ENCODE assay signal across 13 cellular contexts in the genomic region with DNA sequence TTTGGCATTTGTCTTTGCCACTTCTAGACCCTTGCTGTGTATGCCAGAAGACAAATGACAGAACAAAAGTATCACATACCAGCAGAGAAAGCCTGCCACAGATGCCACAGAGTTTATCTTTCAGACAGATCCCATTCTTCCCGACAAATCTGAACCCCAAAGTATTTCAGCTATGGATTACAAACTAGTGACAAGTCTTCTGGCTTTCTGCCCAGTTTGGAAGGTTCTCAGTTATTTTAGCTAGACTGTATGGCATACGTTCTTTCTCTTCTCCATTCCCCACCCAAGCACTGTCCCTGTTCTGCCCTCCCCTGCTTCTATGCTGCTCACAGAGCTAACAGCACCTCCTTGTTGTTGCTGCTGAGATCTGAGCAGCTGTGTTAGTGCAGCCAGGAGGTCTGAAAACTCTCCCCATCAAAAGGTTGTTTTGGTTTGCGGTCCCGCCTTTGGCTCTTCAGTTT.
DNase-seq lines count a peak whose midpoint lies in the region; ATAC-seq and TF ChIP-seq lines count a peak whose summit lies in the region.
"Had no signal": no experiment of that assay in that cellular context is flagged by ENCODE, and none has a peak within 500 bp of the region (broad histone marks: within the 10 kb centered on the region; RNA-seq: fewer than 3 reads in every experiment).

No MANE protein-coding gene starts in this region.

- H3K79me2 ChIP-seq in SK-N-SH (ENCODE audit: insufficient read depth) = no peaks in the 10 kb centered on the region

- TF ChIP-seq CTCF in cardiac muscle cell (IDR thresholded peaks at IDR 0.05; ENCODE audit: low read depth, low read length) (peak; percentile 20), SK-N-SH (IDR thresholded peaks at IDR 0.05) (peak; percentile 45), thyroid gland (IDR thresholded peaks at IDR 0.05) (no peak)

- H3F3A ChIP-seq in SK-N-SH (replicated peaks; ENCODE audit: insufficient read depth) = peaks cover 54% of the 10 kb centered on the region

- 31% methylated on average over 4 of the region's 4 CpGs for WGBS in SK-N-SH (ENCODE audit: low lambda C conversion rate)
- WGBS in thyroid gland, 2 donors = 44 to 45% methylated on average over 4 of the region's 4 CpGs

- H2AFZ ChIP-seq in SK-N-SH (ENCODE audit: low read depth) = 0 out of 2 replicates have a peak overlapping the region, but pooled peaks have one; percentile 35

- H3K27me3 ChIP-seq in cardiac muscle cell = no peaks in the 10 kb centered on the region
- H3K27me3 ChIP-seq in SK-N-SH (ENCODE audit: insufficient read depth) = no peaks in the 10 kb centered on the region
- no peaks in the 10 kb centered on the region for H3K27me3 ChIP-seq in thyroid gland
- H3K27me3 ChIP-seq: BE2C had no signal

- DNase-seq in cardiac muscle cell (ENCODE audit: low read depth in 1 of 2, low spot score in 1 of 2) (peak; percentile 44 to 83), Right ventricle myocardium inferior (ENCODE audit: missing footprints) (no peak), SK-N-SH (no peak), foreskin melanocyte (peak; percentile 52), smooth muscle cell of the brain vasculature (ENCODE audit: low read depth, low spot score) (peak; percentile 17), Kasumi-1 (lab: John Stamatoyannopoulos, UW) (no peak), thyroid gland (no peak), HuH-7 (ENCODE audit: low spot score) (no peak)
- DNase-seq: BE2C, cortex of kidney, NCI-H1417 treated with DMSO at 0.1 percent for 48 hours, small intestine had no signal

- H3K9ac ChIP-seq in SK-N-SH = peak overlapping the region; percentile 35; the same call in 1 of the 2 replicates

- H3K36me3 ChIP-seq in cardiac muscle cell (no peaks in the 10 kb centered on the region), SK-N-SH (replicated peaks in 1 of 2; ENCODE audit: control insufficient read depth in 1 of 2, insufficient read depth in 2 of 2, low read length in 1 of 2) (peaks cover 0 to 7% of the 10 kb centered on the region in 2 experiments), thyroid gland (no peaks in the 10 kb centered on the region)
- H3K36me3 ChIP-seq: BE2C had no signal

- no peak for ATAC-seq in Right ventricle myocardium inferior

- no peaks in the 10 kb centered on the region for H4K20me1 ChIP-seq in SK-N-SH (ENCODE audit: insufficient read depth)

- peak; percentile 48 to 99 for TF ChIP-seq EP300 in SK-N-SH (IDR thresholded peaks at IDR 0.05; ENCODE audit: borderline replicate concordance in 1 of 2, low read depth in 1 of 2, low read length in 1 of 2)

- TF ChIP-seq RAD21 in SK-N-SH (IDR thresholded peaks at IDR 0.05; ENCODE audit: low read length) = peak; percentile 24; the same call in 1 of the 2 replicates

- H3K27ac ChIP-seq in cardiac muscle cell (no peak overlapping the region), SK-N-SH (ENCODE audit: low read depth in 2 of 2, low read length in 1 of 2) (peak overlapping the region; percentile 83 to 86; a peak in 3 of 4 replicates), thyroid gland (no peak overlapping the region)
- H3K27ac ChIP-seq: SK-N-MC had no signal

- CTCF ChIA-PET in SK-N-SH (lab: Yijun Ruan, JAX) = no interaction called here

- H3K9me2 ChIP-seq in SK-N-SH = no peaks in the 10 kb centered on the region

- H3K4me2 ChIP-seq in SK-N-SH = peak overlapping the region; percentile 55

- POLR2A ChIA-PET in SK-N-SH (lab: Yijun Ruan, JAX) = no interaction called here

- intact Hi-C loops in Right ventricle myocardium inferior (cut with DNase I) (loop anchor here (10.0 kb wide), 1 partner anchor 239 kb away; a partner anchor contains a TSS), thyroid gland (cut with DNase I) (no loop called here)

- no peak overlapping the region for H3K4me3 ChIP-seq in cardiac muscle cell
- no peak overlapping the region; a peak in 1 of 4 replicates for H3K4me3 ChIP-seq in SK-N-SH (ENCODE audit: low read depth in 2 of 2, low read length in 1 of 2)
- no peak overlapping the region for H3K4me3 ChIP-seq in thyroid gland (replicated peaks in 1 of 3)
- H3K4me3 ChIP-seq: SK-N-MC had no signal

- H3K9me3 ChIP-seq in cardiac muscle cell (ENCODE audit: low read depth) (no peaks in the 10 kb centered on the region), SK-N-SH (no peaks in the 10 kb centered on the region), thyroid gland (no peaks in the 10 kb centered on the region)
- H3K9me3 ChIP-seq: BE2C had no signal

- H3K4me1 ChIP-seq in cardiac muscle cell (ENCODE audit: low read depth) (no peaks in the 10 kb centered on the region), SK-N-SH (ENCODE audit: control insufficient read depth in 1 of 2, insufficient read depth in 2 of 2, low read depth in 1 of 2, low read length in 1 of 2) (peaks cover 13 to 32% of the 10 kb centered on the region in 2 experiments), thyroid gland (peaks cover 0 to 4% of the 10 kb centered on the region in 2 donors)

- TF ChIP-seq POLR2A in thyroid gland (IDR thresholded peaks at IDR 0.05) = no peak

TF ChIP-seq in SK-N-SH, 30 proteins besides CTCF, POLR2A, EP300 and RAD21 (continues in another document):
- peak; percentile 98 for TF ChIP-seq TCF12 (IDR thresholded peaks at IDR 0.05)
- TF ChIP-seq, protein P1, sequence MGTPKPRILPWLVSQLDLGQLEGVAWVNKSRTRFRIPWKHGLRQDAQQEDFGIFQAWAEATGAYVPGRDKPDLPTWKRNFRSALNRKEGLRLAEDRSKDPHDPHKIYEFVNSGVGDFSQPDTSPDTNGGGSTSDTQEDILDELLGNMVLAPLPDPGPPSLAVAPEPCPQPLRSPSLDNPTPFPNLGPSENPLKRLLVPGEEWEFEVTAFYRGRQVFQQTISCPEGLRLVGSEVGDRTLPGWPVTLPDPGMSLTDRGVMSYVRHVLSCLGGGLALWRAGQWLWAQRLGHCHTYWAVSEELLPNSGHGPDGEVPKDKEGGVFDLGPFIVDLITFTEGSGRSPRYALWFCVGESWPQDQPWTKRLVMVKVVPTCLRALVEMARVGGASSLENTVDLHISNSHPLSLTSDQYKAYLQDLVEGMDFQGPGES (IDR thresholded peaks at IDR 0.05; ENCODE audit: low read depth, low read length) = no peak
- TF ChIP-seq, protein P2, sequence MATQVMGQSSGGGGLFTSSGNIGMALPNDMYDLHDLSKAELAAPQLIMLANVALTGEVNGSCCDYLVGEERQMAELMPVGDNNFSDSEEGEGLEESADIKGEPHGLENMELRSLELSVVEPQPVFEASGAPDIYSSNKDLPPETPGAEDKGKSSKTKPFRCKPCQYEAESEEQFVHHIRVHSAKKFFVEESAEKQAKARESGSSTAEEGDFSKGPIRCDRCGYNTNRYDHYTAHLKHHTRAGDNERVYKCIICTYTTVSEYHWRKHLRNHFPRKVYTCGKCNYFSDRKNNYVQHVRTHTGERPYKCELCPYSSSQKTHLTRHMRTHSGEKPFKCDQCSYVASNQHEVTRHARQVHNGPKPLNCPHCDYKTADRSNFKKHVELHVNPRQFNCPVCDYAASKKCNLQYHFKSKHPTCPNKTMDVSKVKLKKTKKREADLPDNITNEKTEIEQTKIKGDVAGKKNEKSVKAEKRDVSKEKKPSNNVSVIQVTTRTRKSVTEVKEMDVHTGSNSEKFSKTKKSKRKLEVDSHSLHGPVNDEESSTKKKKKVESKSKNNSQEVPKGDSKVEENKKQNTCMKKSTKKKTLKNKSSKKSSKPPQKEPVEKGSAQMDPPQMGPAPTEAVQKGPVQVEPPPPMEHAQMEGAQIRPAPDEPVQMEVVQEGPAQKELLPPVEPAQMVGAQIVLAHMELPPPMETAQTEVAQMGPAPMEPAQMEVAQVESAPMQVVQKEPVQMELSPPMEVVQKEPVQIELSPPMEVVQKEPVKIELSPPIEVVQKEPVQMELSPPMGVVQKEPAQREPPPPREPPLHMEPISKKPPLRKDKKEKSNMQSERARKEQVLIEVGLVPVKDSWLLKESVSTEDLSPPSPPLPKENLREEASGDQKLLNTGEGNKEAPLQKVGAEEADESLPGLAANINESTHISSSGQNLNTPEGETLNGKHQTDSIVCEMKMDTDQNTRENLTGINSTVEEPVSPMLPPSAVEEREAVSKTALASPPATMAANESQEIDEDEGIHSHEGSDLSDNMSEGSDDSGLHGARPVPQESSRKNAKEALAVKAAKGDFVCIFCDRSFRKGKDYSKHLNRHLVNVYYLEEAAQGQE (IDR thresholded peaks at IDR 0.05; ENCODE audit: low read depth, low read length) = 0 out of 2 replicates have a peak, but pooled peaks have one; percentile 46
- TF ChIP-seq, protein P3, sequence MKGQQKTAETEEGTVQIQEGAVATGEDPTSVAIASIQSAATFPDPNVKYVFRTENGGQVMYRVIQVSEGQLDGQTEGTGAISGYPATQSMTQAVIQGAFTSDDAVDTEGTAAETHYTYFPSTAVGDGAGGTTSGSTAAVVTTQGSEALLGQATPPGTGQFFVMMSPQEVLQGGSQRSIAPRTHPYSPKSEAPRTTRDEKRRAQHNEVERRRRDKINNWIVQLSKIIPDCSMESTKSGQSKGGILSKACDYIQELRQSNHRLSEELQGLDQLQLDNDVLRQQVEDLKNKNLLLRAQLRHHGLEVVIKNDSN (IDR thresholded peaks at IDR 0.05; ENCODE audit: borderline replicate concordance, low read depth) = no peak
- no peak for TF ChIP-seq RCOR1 (IDR thresholded peaks at IDR 0.05; ENCODE audit: low read length)
- TF ChIP-seq FOSL2 (IDR thresholded peaks at IDR 0.05; ENCODE audit: borderline replicate concordance, low read depth) = peak; percentile 59; the same call in 1 of the 2 replicates
- TF ChIP-seq FOXM1 (IDR thresholded peaks at IDR 0.05; ENCODE audit: low read depth) = peak; percentile 92
- peak; percentile 69; the same call in 1 of the 2 replicates for TF ChIP-seq POLR2AphosphoS5 (IDR thresholded peaks at IDR 0.05; ENCODE audit: low read depth, low read length)
- TF ChIP-seq CHD2 (IDR thresholded peaks at IDR 0.05; ENCODE audit: low read length, partially characterized antibody) = no peak
- no peak; the same call in 1 of the 2 replicates for TF ChIP-seq MEF2A (IDR thresholded peaks at IDR 0.05; ENCODE audit: borderline replicate concordance, low read depth)
- peak; percentile 63; the same call in 1 of the 2 replicates for TF ChIP-seq SIN3A (IDR thresholded peaks at IDR 0.05; ENCODE audit: borderline replicate concordance, low read depth, low read length)
- TF ChIP-seq YY1 (IDR thresholded peaks at IDR 0.05; ENCODE audit: low read depth) = no peak
- TF ChIP-seq JUND (IDR thresholded peaks at IDR 0.05) = peak; percentile 93

Comparison
In these comparisons a context has a peak if more than half of its experiments do, and no peak if none do; other contexts are left out.
1. DNase-seq: peak in cardiac muscle cell (2 of 2), foreskin melanocyte (single experiment) and smooth muscle cell of the brain vasculature (single experiment); none in Right ventricle myocardium inferior (single experiment), SK-N-SH (single experiment), Kasumi-1 (0 of 2), thyroid gland (0 of 2) and HuH-7 (single experiment).
2. H3K27ac ChIP-seq: peak in SK-N-SH (2 of 2); none in cardiac muscle cell (single experiment) and thyroid gland (0 of 3).
3. CTCF ChIP-seq: peak in cardiac muscle cell (single experiment) and SK-N-SH (single experiment); none in thyroid gland (0 of 6).